In genomic region chr22:37609240-37610152, GRCh38 we compare ENCODE assay signal across 6 cellular contexts. TPM values are rescaled to one million over a fixed set of nuclear protein-coding genes. Genes with fewer than 3 reads are reported as not detected.
A peak's percentile ranks its signal among the peaks of the same experiment; 100 is the strongest.
DNase-seq lines count a peak whose midpoint lies in the region; TF ChIP-seq lines count a peak whose summit lies in the region.

No MANE protein-coding gene starts in this region.

- H3K36me3 ChIP-seq in BE2C (peaks cover 2% of the 10 kb centered on the region), rectal smooth muscle tissue (ENCODE audit: control insufficient read depth, insufficient read depth, low read length) (no peaks in the 10 kb centered on the region)

- peak overlapping the region; percentile 91 for H3K9ac ChIP-seq in rectal smooth muscle tissue (ENCODE audit: low read length)

- H3K9me3 Mint-ChIP-seq in IgD-negative memory B cell, result no peaks in the 10 kb centered on the region

- H3K27ac Mint-ChIP-seq in IgD-negative memory B cell, result peak overlapping the region; percentile 95 to 97 (median 97)

- no peaks in the 10 kb centered on the region for H3K36me3 Mint-ChIP-seq in IgD-negative memory B cell

- peak overlapping the region; percentile 87 for H3K4me3 ChIP-seq in BE2C (ENCODE audit: low read depth, low read length)
- H3K4me3 ChIP-seq in rectal smooth muscle tissue (ENCODE audit: low read length), result peak overlapping the region; percentile 83

- DNase-seq in BE2C (no peak), dermis blood vessel endothelial cell (peak; percentile 35), kidney glomerular epithelial cell (lab: John Stamatoyannopoulos, UW) (no peak), NCI-H526 (lab: John Stamatoyannopoulos, UW) (no peak)

- peak overlapping the region; percentile 89 to 98 (median 93) for H3K4me3 Mint-ChIP-seq in IgD-negative memory B cell

- no peaks in the 10 kb centered on the region for H3K9me3 ChIP-seq in BE2C

- H3K27ac ChIP-seq in rectal smooth muscle tissue (ENCODE audit: low read depth, low read length), result peak overlapping the region; percentile 93

- H3K27me3 Mint-ChIP-seq in IgD-negative memory B cell, result peaks cover 2% of the 10 kb centered on the region

- TF ChIP-seq CTCF in BE2C (IDR thresholded peaks at IDR 0.05; ENCODE audit: low read depth, low read length), result no peak

- H3K27me3 ChIP-seq in BE2C (no peaks in the 10 kb centered on the region), rectal smooth muscle tissue (ENCODE audit: control insufficient read depth, insufficient read depth, low read length) (no peaks in the 10 kb centered on the region)

- H3K4me1 ChIP-seq in BE2C, result no peaks in the 10 kb centered on the region; the same call in 1 of the 2 replicates
- H3K4me1 ChIP-seq in rectal smooth muscle tissue (ENCODE audit: control insufficient read depth, insufficient read depth, low read length), result peaks cover 20% of the 10 kb centered on the region

- H3K4me1 Mint-ChIP-seq in IgD-negative memory B cell, result peaks cover 16 to 27% (median 20%) of the 10 kb centered on the region in 3 donors

RNA-seq across cellular contexts. Expression of gene GGA1, which starts 0.9 kb away (rescaled TPM):
- 131 TPM for polyA plus RNA-seq in BE2C (2012; ENCODE audit: insufficient read depth, insufficient read length, low read depth)
- 31.3 TPM for polyA plus RNA-seq in IgD-negative memory B cell
- total RNA-seq in dermis blood vessel endothelial cell, result 48.3 and 55.3 TPM in 2 replicates

RNA-seq across cellular contexts. Expression of gene LGALS2, which starts 29.6 kb away (rescaled TPM):
- polyA plus RNA-seq in BE2C (2012; ENCODE audit: insufficient read depth, insufficient read length, low read depth), result not detected
- polyA plus RNA-seq in IgD-negative memory B cell, result 0.63 TPM
- not detected in 2 replicates for total RNA-seq in dermis blood vessel endothelial cell

RNA-seq across cellular contexts. Expression of gene SH3BP1, which starts 30.0 kb away (rescaled TPM):
- polyA plus RNA-seq in BE2C (2012; ENCODE audit: insufficient read depth, insufficient read length, low read depth), result 28.4 TPM
- polyA plus RNA-seq in IgD-negative memory B cell, result 14.7 TPM
- total RNA-seq in dermis blood vessel endothelial cell, result 0.85 and 2.7 TPM in 2 replicates

RNA-seq across cellular contexts. Expression of gene PDXP, which starts 49.0 kb away (rescaled TPM):
- polyA plus RNA-seq in BE2C (2012; ENCODE audit: insufficient read depth, insufficient read length, low read depth), result 229 TPM
- polyA plus RNA-seq in IgD-negative memory B cell, result 2.4 TPM
- total RNA-seq in dermis blood vessel endothelial cell, result 9.0 and 13.3 TPM in 2 replicates

RNA-seq across cellular contexts. Expression of gene CDC42EP1, which starts 49.2 kb away (rescaled TPM):
- polyA plus RNA-seq in BE2C (2012; ENCODE audit: insufficient read depth, insufficient read length, low read depth), result 2.3 TPM
- 0.19 TPM for polyA plus RNA-seq in IgD-negative memory B cell
- 22.6 and 25.8 TPM in 2 replicates for total RNA-seq in dermis blood vessel endothelial cell
